Comparison of ENCODE assay signal across 16 cellular contexts in genomic region chr14:48568688-48569087, GRCh38.
A peak's percentile ranks its signal among the peaks of the same experiment; 100 is the strongest.
DNase-seq lines count a peak whose midpoint lies in the region; ATAC-seq, FAIRE-seq and TF ChIP-seq lines count a peak whose summit lies in the region.
"Had no signal": no experiment of that assay in that cellular context is flagged by ENCODE, and none has a peak within 500 bp of the region (broad histone marks: within the 10 kb centered on the region; RNA-seq: fewer than 3 reads in every experiment).

No MANE protein-coding gene starts in this region.

- H3K56ac ChIP-seq in IMR-90 (ENCODE audit: extremely low read depth, insufficient read depth, low read length), result no peak overlapping the region

- H3K27ac ChIP-seq in IMR-90 (ENCODE audit: insufficient read depth, low read length), result no peak overlapping the region

- WGBS in IMR-90 (ENCODE audit: extremely low coverage in 2 of 2, insufficient read length in 1 of 2), 2 experiments, result no CpG with 5 or more reads among the region's 2 CpGs

- FAIRE-seq in urothelium cell line (lab: Jason Lieb, UNC), result peak; percentile 62
- FAIRE-seq: H1, RCC 7860 had no signal

- no peak overlapping the region for H4K91ac ChIP-seq in IMR-90 (ENCODE audit: insufficient read depth, low read depth, low read length)

- H2AK9ac ChIP-seq in IMR-90 (replicated peaks; ENCODE audit: low read depth, low read length, poor library complexity), result no peak overlapping the region

- no peak overlapping the region for H3K4ac ChIP-seq in IMR-90 (ENCODE audit: low read depth, low read length)

- intact Hi-C loops in IMR-90 (cut with micrococcal nuclease) (no loop called here), posterior cingulate gyrus (cut with DNase I) (no loop called here)

- no peaks in the 10 kb centered on the region for H3K36me3 ChIP-seq in IMR-90 (ENCODE audit: control insufficient read depth, insufficient read depth, low read length)

- in situ Hi-C loops in IMR-90 (cut with MboI; ENCODE audit: low sequenced_read_pairs), result no loop called here

- H3K4me1 ChIP-seq in IMR-90 (ENCODE audit: control insufficient read depth, insufficient read depth, low read length), result no peaks in the 10 kb centered on the region

- ATAC-seq in IMR-90 (ENCODE audit: low read depth), result peak; percentile 80

- no peaks in the 10 kb centered on the region; the same call in 1 of the 2 replicates for H3K9me3 ChIP-seq in IMR-90 (ENCODE audit: control insufficient read depth, insufficient read depth, low read length)

- no peak overlapping the region for H2BK5ac ChIP-seq in IMR-90 (ENCODE audit: low read depth, low read length, poor library complexity, severe bottlenecking)

- no peaks in the 10 kb centered on the region for H3K9me1 ChIP-seq in IMR-90 (ENCODE audit: insufficient read depth, low read length)

- no peak overlapping the region for H3K4me2 ChIP-seq in IMR-90 (ENCODE audit: low read depth, low read length)

- H2AFZ ChIP-seq in IMR-90 (replicated peaks; ENCODE audit: low read length, poor library complexity), result no peak overlapping the region

- no peak overlapping the region for H2AK5ac ChIP-seq in IMR-90 (ENCODE audit: low read depth, low read length)

- no peaks in the 10 kb centered on the region for H3K79me1 ChIP-seq in IMR-90 (ENCODE audit: low read depth in 1 of 2, low read length in 2 of 2)

- POLR2A ChIA-PET in IMR-90 (lab: Charles Lee; ENCODE audit: unreplicated experiment), result no interaction called here

- CTCF ChIA-PET in IMR-90 (lab: Yijun Ruan, JAX), result no interaction called here

- no peak overlapping the region for H3K9ac ChIP-seq in IMR-90 (ENCODE audit: low read depth, low read length)

- no peak for TF ChIP-seq CTCF in IMR-90 (conservative IDR thresholded peaks at IDR 0.05; ENCODE audit: low read depth, low read length)

- no peak overlapping the region; the same call in 1 of the 2 replicates for H3K18ac ChIP-seq in IMR-90 (ENCODE audit: low read depth, low read length)

- H3K4me3 ChIP-seq in IMR-90 (ENCODE audit: insufficient read depth, low read depth, low read length), result no peak overlapping the region

- TF ChIP-seq RAD21 in IMR-90 (IDR thresholded peaks at IDR 0.05; ENCODE audit: low read length), result no peak

- no peak overlapping the region for H2BK20ac ChIP-seq in IMR-90 (ENCODE audit: low read depth, low read length)

- H3K14ac ChIP-seq in IMR-90 (replicated peaks; ENCODE audit: low read depth, low read length), result no peak overlapping the region

- no peaks in the 10 kb centered on the region for H4K20me1 ChIP-seq in IMR-90 (ENCODE audit: insufficient read depth, low read length)

- H2BK15ac ChIP-seq in IMR-90 (ENCODE audit: low read depth, low read length), result no peak overlapping the region

- DNase-seq in IMR-90 (peak; percentile 47), amniotic epithelial cell (ENCODE audit: low read depth) (peak; percentile 47), iris pigment epithelial cell (ENCODE audit: low read depth) (peak; percentile 28), urothelium cell line (ENCODE audit: low spot score) (no peak), posterior cingulate gyrus (no peak), SKM-1 treated with dmso at 0.1 percent for 144 hours (lab: John Stamatoyannopoulos, UW; ENCODE audit: unreplicated experiment) (no peak), 8988T (no peak)
- DNase-seq: DMS79, NCI-H1436, NCI-H2029 treated with DMSO at 0.1 percent for 48 hours, NCI-H2171, NCI-H446, NCI-H69, Right ventricle myocardium superior had no signal

- dilution Hi-C loops in IMR-90 (cut with HindIII; ENCODE audit: low sequenced_read_pairs, unreplicated experiment), result no loop called here

- no peaks in the 10 kb centered on the region for H3K27me3 ChIP-seq in IMR-90 (ENCODE audit: control insufficient read depth, insufficient read depth, low read length)

- no peak overlapping the region for H4K5ac ChIP-seq in IMR-90 (ENCODE audit: low read depth, low read length)

- no peak overlapping the region for H3K23ac ChIP-seq in IMR-90 (ENCODE audit: low read depth, low read length)

- H4K8ac ChIP-seq in IMR-90 (ENCODE audit: low read depth in 2 of 2, low read length in 2 of 2), result no peak overlapping the region

- H2BK120ac ChIP-seq in IMR-90 (ENCODE audit: low read depth, low read length), result no peak overlapping the region

- no TSS peak for BruUV-seq in IMR-90 (replicated peaks; lab: Mats Ljungman, UMichigan)

- no peak for TF ChIP-seq POLR2A in IMR-90 (IDR thresholded peaks at IDR 0.05; ENCODE audit: low read depth, low read length)

TF ChIP-seq in IMR-90, 13 proteins besides CTCF, POLR2A, EP300 and RAD21:
- TF ChIP-seq USF2 (IDR thresholded peaks at IDR 0.05; ENCODE audit: low read depth, low read length), result no peak
- no peak for TF ChIP-seq BHLHE40 (IDR thresholded peaks at IDR 0.05; ENCODE audit: low read depth, low read length)
- TF ChIP-seq FOS (IDR thresholded peaks at IDR 0.05; ENCODE audit: low read depth, low read length), result no peak
- TF ChIP-seq RCOR1 (IDR thresholded peaks at IDR 0.05; ENCODE audit: insufficient replicate concordance, low read length), result no peak
- TF ChIP-seq SMC3 (IDR thresholded peaks at IDR 0.05; ENCODE audit: low read depth, low read length), result no peak
- no peak for TF ChIP-seq RFX5 (IDR thresholded peaks at IDR 0.05; ENCODE audit: low read depth, low read length)
- TF ChIP-seq CHD1 (IDR thresholded peaks at IDR 0.05; ENCODE audit: low read depth, low read length), result no peak
- no peak for TF ChIP-seq MXI1 (IDR thresholded peaks at IDR 0.05; ENCODE audit: borderline replicate concordance, low read depth, low read length)
- TF ChIP-seq MAFK (IDR thresholded peaks at IDR 0.05; ENCODE audit: low read depth, low read length), result no peak

Comparison
In these comparisons a context has a peak if more than half of its experiments do, and no peak if none do; other contexts are left out.
1. DNase-seq: peak in IMR-90 (single experiment), amniotic epithelial cell (single experiment) and iris pigment epithelial cell (single experiment); none in urothelium cell line (single experiment), posterior cingulate gyrus (0 of 10), SKM-1 treated with dmso at 0.1 percent for 144 hours (single experiment) and 8988T (single experiment).